ENCODE assay signal across 17 cellular contexts in genomic region chr12:76299536-76300296, GRCh38. TPM values are rescaled to one million over a fixed set of nuclear protein-coding genes. Genes with fewer than 3 reads are reported as not detected.
DNase-seq lines count a peak whose midpoint lies in the region; ATAC-seq and TF ChIP-seq lines count a peak whose summit lies in the region.
"Had no signal": no experiment of that assay in that cellular context is flagged by ENCODE, and none has a peak within 500 bp of the region (broad histone marks: within the 10 kb centered on the region; RNA-seq: fewer than 3 reads in every experiment).

No MANE protein-coding gene starts in this region.

- peaks cover 0 to 1% (median 0%) of the 10 kb centered on the region in 3 donors for H3K27me3 Mint-ChIP-seq in CD14-positive monocyte (ENCODE audit: low read depth in 3 of 3)

- TF ChIP-seq CTCF in osteoblast (IDR thresholded peaks at IDR 0.05; ENCODE audit: extremely low read depth, low read depth, low read length) (no peak), CD14-positive monocyte (IDR thresholded peaks at IDR 0.05) (no peak)

- peaks cover 5% of the 10 kb centered on the region for H3K4me1 ChIP-seq in osteoblast (ENCODE audit: insufficient read depth, low read length)
- H3K4me1 ChIP-seq: spleen, upper lobe of right lung had no signal

- H3K4me1 Mint-ChIP-seq in CD14-positive monocyte: no peaks in the 10 kb centered on the region

- no peak overlapping the region for H3K4me3 ChIP-seq in osteoblast (ENCODE audit: insufficient read depth, low read length)
- H3K4me3 ChIP-seq: cardiac muscle cell, spleen, upper lobe of right lung had no signal

- no peaks in the 10 kb centered on the region for H4K20me1 ChIP-seq in osteoblast (ENCODE audit: insufficient read depth, low read length)

- DNase-seq in Daoy (ENCODE audit: low read depth) (peak; percentile 25), astrocyte of the hippocampus (ENCODE audit: low read depth, low spot score) (peak; percentile 35), osteoblast (ENCODE audit: insufficient read length, low spot score, missing footprints) (peak; percentile 26), CD14-positive monocyte (ENCODE audit: low spot score) (no peak)
- no peak for DNase-seq in stimulated activated CD8-positive, alpha-beta memory T cell treated with anti-CD3 and anti-CD28 coated beads, Interleukin-4, amount 100 ng/mL, for 48 hours
- DNase-seq: effector CD8-positive, alpha-beta T cell; hippocampal formation; NCI-H69; RPMI8226; spleen; stimulated activated naive CD4-positive, alpha-beta T cell; upper lobe of right lung had no signal

- no peaks in the 10 kb centered on the region for H3K36me3 ChIP-seq in osteoblast (ENCODE audit: insufficient read depth, low read length)
- H3K36me3 ChIP-seq: cardiac muscle cell, spleen, upper lobe of right lung had no signal

- no peaks in the 10 kb centered on the region for H3K9me3 ChIP-seq in osteoblast (ENCODE audit: low read depth, low read length)
- H3K9me3 ChIP-seq: spleen, upper lobe of right lung had no signal

- H3K79me2 ChIP-seq in osteoblast (ENCODE audit: insufficient read depth, low read length): no peaks in the 10 kb centered on the region

- H3K4me3 Mint-ChIP-seq in CD14-positive monocyte: no peak overlapping the region

- H3K9me3 Mint-ChIP-seq in CD14-positive monocyte: peaks cover 0 to 3% (median 0%) of the 10 kb centered on the region in 7 donors

- no peak for TF ChIP-seq RAD21 in Ishikawa (IDR thresholded peaks at IDR 0.05; ENCODE audit: low read depth)

- H2AFZ ChIP-seq in osteoblast (ENCODE audit: low read length): no peak overlapping the region

- H3K27ac Mint-ChIP-seq in CD14-positive monocyte: no peak overlapping the region

- TF ChIP-seq EP300 in Ishikawa (IDR thresholded peaks at IDR 0.05; ENCODE audit: borderline replicate concordance): no peak

- intact Hi-C loops in CD14-positive monocyte (cut with micrococcal nuclease): no loop called here

- H3K4me2 ChIP-seq in osteoblast (ENCODE audit: insufficient read depth, low read length): no peak overlapping the region

- no peaks in the 10 kb centered on the region for H3K36me3 Mint-ChIP-seq in CD14-positive monocyte

- ATAC-seq in GM18867 (IDR thresholded peaks at IDR 0.05; ENCODE audit: unreplicated experiment) (no peak), HG02970 (IDR thresholded peaks at IDR 0.05; ENCODE audit: low FRiP score, unreplicated experiment) (no peak)
- ATAC-seq: upper lobe of right lung had no signal

- H3K27ac ChIP-seq in osteoblast (ENCODE audit: low read depth, low read length): no peak overlapping the region
- H3K27ac ChIP-seq: cardiac muscle cell, spleen, upper lobe of right lung, VCaP had no signal

- no peaks in the 10 kb centered on the region for H3K27me3 ChIP-seq in osteoblast (ENCODE audit: insufficient read depth, low read length)
- H3K27me3 ChIP-seq: cardiac muscle cell, spleen, upper lobe of right lung had no signal

TF ChIP-seq in Ishikawa, 13 proteins besides CTCF, POLR2A, EP300 and RAD21:
- TF ChIP-seq TEAD4 (IDR thresholded peaks at IDR 0.05): 0 out of 2 replicates have a peak, but pooled peaks have one; percentile 12
- no peak for TF ChIP-seq MAX (IDR thresholded peaks at IDR 0.05)
TF ChIP-seq in Ishikawa: peak in this region for 1.

RNA-seq across cellular contexts. Expression of gene BBS10, which starts 48.5 kb away (rescaled TPM):
- total RNA-seq in Daoy (2014; rRNA removed; shearing (Covaris generic)): 9.3 and 13.7 TPM in 2 replicates
- total RNA-seq in osteoblast: 9.8 and 11.8 TPM in 2 replicates
- 1 to 10 TPM; 1.4 to 1.8 TPM for polyA plus RNA-seq in CD14-positive monocyte

Comparison
In these comparisons a context has a peak if more than half of its experiments do, and no peak if none do; other contexts are left out.
1. DNase-seq: peak in Daoy (single experiment), astrocyte of the hippocampus (single experiment) and osteoblast (single experiment); none in stimulated activated CD8-positive, alpha-beta memory T cell treated with anti-CD3 and anti-CD28 coated beads, Interleukin-4, amount 100 ng/mL, for 48 hours (single experiment) and CD14-positive monocyte (single experiment).